Comparison of ENCODE assay signal across 8 cellular contexts in the genomic region with DNA sequence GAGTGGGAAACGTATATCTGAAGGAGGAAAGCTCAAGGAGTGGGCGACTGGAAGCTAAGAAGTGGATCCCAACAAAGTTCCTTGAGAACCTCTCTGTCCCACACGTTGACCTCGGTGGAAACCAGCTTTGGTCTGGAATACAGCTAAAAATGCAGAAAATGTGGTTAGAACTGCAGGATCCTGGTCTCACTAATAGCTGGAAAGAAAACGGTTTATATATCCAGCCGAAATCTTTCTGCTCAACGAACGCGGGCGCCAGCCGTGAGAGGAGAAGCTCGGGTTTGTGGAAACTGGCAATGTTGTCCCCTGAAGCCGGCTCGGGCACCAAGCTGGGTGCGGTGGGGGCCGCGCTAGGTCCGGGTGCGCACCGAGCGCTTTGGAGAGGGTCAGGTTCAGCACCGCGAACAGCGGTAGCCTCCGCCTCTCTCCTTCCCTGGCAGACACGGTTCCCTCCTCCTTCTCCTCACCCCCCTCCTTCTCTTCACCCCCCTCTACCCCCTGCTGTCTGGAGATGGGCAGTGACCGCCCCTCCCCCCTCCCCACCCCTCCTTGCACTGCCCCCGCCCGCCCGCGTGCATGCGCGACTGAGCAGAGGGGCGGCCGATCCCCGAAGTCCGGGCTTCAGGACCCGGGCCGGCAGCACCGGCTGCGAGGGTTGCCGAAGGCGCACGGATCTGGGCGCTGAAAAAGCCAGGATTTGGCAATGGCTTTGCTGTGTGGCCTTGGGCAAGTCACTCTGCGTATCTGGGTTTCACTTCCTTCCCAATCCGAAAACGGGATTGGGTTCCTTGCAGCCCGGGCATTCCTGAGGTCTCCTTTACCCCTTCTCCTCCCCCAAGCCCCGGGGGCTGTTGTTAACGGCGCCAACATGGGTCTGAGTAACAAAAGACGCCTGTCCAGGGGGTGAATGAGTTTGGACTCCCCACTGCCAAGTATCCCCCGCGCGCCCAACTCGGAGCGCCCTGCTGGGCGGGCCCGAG. TPM values are rescaled to one million over a fixed set of nuclear protein-coding genes. Genes with fewer than 3 reads are reported as not detected.
DNase-seq lines count a peak whose midpoint lies in the region; ATAC-seq and TF ChIP-seq lines count a peak whose summit lies in the region.

A gene with protein sequence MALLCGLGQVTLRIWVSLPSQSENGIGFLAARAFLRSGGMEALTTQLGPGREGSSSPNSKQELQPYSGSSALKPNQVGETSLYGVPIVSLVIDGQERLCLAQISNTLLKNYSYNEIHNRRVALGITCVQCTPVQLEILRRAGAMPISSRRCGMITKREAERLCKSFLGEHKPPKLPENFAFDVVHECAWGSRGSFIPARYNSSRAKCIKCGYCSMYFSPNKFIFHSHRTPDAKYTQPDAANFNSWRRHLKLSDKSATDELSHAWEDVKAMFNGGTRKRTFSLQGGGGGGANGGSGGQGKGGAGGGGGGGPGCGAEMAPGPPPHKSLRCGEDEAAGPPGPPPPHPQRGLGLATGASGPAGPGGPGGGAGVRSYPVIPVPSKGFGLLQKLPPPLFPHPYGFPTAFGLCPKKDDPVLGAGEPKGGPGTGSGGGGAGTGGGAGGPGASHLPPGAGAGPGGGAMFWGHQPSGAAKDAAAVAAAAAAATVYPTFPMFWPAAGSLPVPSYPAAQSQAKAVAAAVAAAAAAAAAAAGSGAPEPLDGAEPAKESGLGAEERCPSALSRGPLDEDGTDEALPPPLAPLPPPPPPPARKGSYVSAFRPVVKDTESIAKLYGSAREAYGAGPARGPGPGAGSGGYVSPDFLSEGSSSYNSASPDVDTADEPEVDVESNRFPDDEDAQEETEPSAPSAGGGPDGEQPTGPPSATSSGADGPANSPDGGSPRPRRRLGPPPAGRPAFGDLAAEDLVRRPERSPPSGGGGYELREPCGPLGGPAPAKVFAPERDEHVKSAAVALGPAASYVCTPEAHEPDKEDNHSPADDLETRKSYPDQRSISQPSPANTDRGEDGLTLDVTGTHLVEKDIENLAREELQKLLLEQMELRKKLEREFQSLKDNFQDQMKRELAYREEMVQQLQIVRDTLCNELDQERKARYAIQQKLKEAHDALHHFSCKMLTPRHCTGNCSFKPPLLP (plus strand): TSS at position 610 of the 980 bp plus-strand sequence. CDS start 94 bp downstream, at position 704.

- intact Hi-C loops in activated CD4-positive, alpha-beta T cell treated with anti-CD3 and anti-CD28 coated beads, Interleukin-2, amount 10 ng/mL, durations not matched to agents 24 days and 14 days (cut with micrococcal nuclease), result loop anchor here (5.0 kb wide), 1 partner anchor 283 kb away; a partner anchor contains a TSS
- intact Hi-C loops in activated B cell treated with CpG ODN at 0.5 μM for 24 hours (cut with micrococcal nuclease), result loop anchor here (1.0 kb wide), 2 partner anchors 7 to 42 kb away; no protein-coding TSS in a partner anchor
- intact Hi-C loops in left ventricle myocardium inferior (cut with micrococcal nuclease), result no loop called here
- intact Hi-C loops in ovary (cut with DNase I), result no loop called here

- WGBS in ovary, 3 donors, result 1 to 2% (median 1%) methylated on average over 47 to 60 of the region's 60 CpGs

- peaks cover 100% of the 10 kb centered on the region for H3K27me3 ChIP-seq in left ventricle myocardium inferior (ENCODE audit: low read depth)
- H3K27me3 ChIP-seq in effector memory CD4-positive, alpha-beta T cell (replicated peaks; ENCODE audit: control insufficient read depth, insufficient read depth, low read length, poor library complexity, severe bottlenecking), result peaks cover 94% of the 10 kb centered on the region
- H3K27me3 ChIP-seq in ovary, result peaks cover 40% of the 10 kb centered on the region

- H3K9me3 ChIP-seq in left ventricle myocardium inferior (replicated peaks) (no peaks in the 10 kb centered on the region), ovary (no peaks in the 10 kb centered on the region)
- H3K9me3 ChIP-seq in effector memory CD4-positive, alpha-beta T cell (ENCODE audit: control insufficient read depth, low read length), result no peaks in the 10 kb centered on the region

- POLR2A ChIA-PET in activated B cell treated with CpG ODN at 0.5 μM for 24 hours (lab: Charles Lee), result interaction anchor here (1.2 kb wide), 1 partner anchor 41 kb away, joined by 5 read pairs; no protein-coding TSS in a partner anchor

- TF ChIP-seq POLR2A in ovary (IDR thresholded peaks at IDR 0.05), result no peak

- H3K9me3 Mint-ChIP-seq in activated CD4-positive, alpha-beta T cell treated with anti-CD3 and anti-CD28 coated beads, Interleukin-2, amount 10 ng/mL, durations not matched to agents 24 days and 14 days, result peaks cover 3% of the 10 kb centered on the region
- no peaks in the 10 kb centered on the region for H3K9me3 Mint-ChIP-seq in activated B cell treated with CpG ODN at 0.5 μM for 24 hours

- DNase-seq in activated CD4-positive, alpha-beta T cell treated with anti-CD3 and anti-CD28 coated beads, Interleukin-2, amount 10 ng/mL, durations not matched to agents 24 days and 14 days, result peak; percentile 72
- no peak for DNase-seq in activated CD4-positive, alpha-beta T cell treated with anti-CD3 and anti-CD28 coated beads for 1 hour
- DNase-seq in activated B cell treated with CpG ODN at 0.5 μM for 24 hours, result no peak
- DNase-seq in left ventricle myocardium inferior, result no peak
- DNase-seq in stimulated activated CD8-positive, alpha-beta memory T cell treated with anti-CD3 and anti-CD28 coated beads, Interleukin-4, amount 100 ng/mL, for 48 hours, result peak; percentile 41
- no peak for DNase-seq in effector memory CD4-positive, alpha-beta T cell
- DNase-seq in ovary, result no peak

- no peak for ATAC-seq in activated B cell treated with CpG ODN at 0.5 μM for 24 hours (ENCODE audit: low read depth)
- ATAC-seq in GM21619 (IDR thresholded peaks at IDR 0.05; ENCODE audit: unreplicated experiment), result no peak

- peak within 1 kb of the TSS; percentile 40 for H3K4me3 Mint-ChIP-seq in activated CD4-positive, alpha-beta T cell treated with anti-CD3 and anti-CD28 coated beads, Interleukin-2, amount 10 ng/mL, durations not matched to agents 24 days and 14 days
- peak within 1 kb of the TSS; percentile 79 for H3K4me3 Mint-ChIP-seq in activated B cell treated with CpG ODN at 0.5 μM for 24 hours

- TF ChIP-seq CTCF in activated B cell treated with CpG ODN at 0.5 μM for 24 hours (IDR thresholded peaks at IDR 0.05) (no peak), left ventricle myocardium inferior (IDR thresholded peaks at IDR 0.05; ENCODE audit: borderline replicate concordance) (no peak), ovary (IDR thresholded peaks at IDR 0.05) (no peak)

- H3K27ac Mint-ChIP-seq in activated CD4-positive, alpha-beta T cell treated with anti-CD3 and anti-CD28 coated beads, Interleukin-2, amount 10 ng/mL, durations not matched to agents 24 days and 14 days, result peak within 1 kb of the TSS; percentile 85
- peak within 1 kb of the TSS; percentile 51 for H3K27ac Mint-ChIP-seq in activated B cell treated with CpG ODN at 0.5 μM for 24 hours

- no peak for TF ChIP-seq EP300 in ovary (IDR thresholded peaks at IDR 0.05)

- peaks cover 14% of the 10 kb centered on the region for H3K36me3 Mint-ChIP-seq in activated CD4-positive, alpha-beta T cell treated with anti-CD3 and anti-CD28 coated beads, Interleukin-2, amount 10 ng/mL, durations not matched to agents 24 days and 14 days (ENCODE audit: low read depth)
- H3K36me3 Mint-ChIP-seq in activated B cell treated with CpG ODN at 0.5 μM for 24 hours (ENCODE audit: low read depth), result peaks cover 2% of the 10 kb centered on the region

- H3K4me1 ChIP-seq in left ventricle myocardium inferior (peaks cover 90% of the 10 kb centered on the region), ovary (ENCODE audit: insufficient read depth) (peaks cover 3% of the 10 kb centered on the region)
- peaks cover 76% of the 10 kb centered on the region for H3K4me1 ChIP-seq in effector memory CD4-positive, alpha-beta T cell (ENCODE audit: control insufficient read depth, insufficient read depth, low read length, poor library complexity, severe bottlenecking)

- H3K4me1 Mint-ChIP-seq in activated CD4-positive, alpha-beta T cell treated with anti-CD3 and anti-CD28 coated beads, Interleukin-2, amount 10 ng/mL, durations not matched to agents 24 days and 14 days, result peaks cover 29% of the 10 kb centered on the region
- H3K4me1 Mint-ChIP-seq in activated B cell treated with CpG ODN at 0.5 μM for 24 hours, result peaks cover 58% of the 10 kb centered on the region

- CTCF ChIA-PET in activated B cell treated with CpG ODN at 0.5 μM for 24 hours (lab: Charles Lee), result interaction anchor here (1.0 to 2.9 kb wide), 9 partner anchors 10 to 879 kb away, joined by 3 to 19 read pairs (median 5); no protein-coding TSS in a partner anchor

- H3K27ac ChIP-seq in left ventricle myocardium inferior (replicated peaks) (no peak within 1 kb of the TSS), ovary (no peak within 1 kb of the TSS)
- no peak within 1 kb of the TSS for H3K27ac ChIP-seq in effector memory CD4-positive, alpha-beta T cell (ENCODE audit: insufficient read depth, low read length, poor library complexity, severe bottlenecking)

- H3K4me3 ChIP-seq in left ventricle myocardium inferior, result peak within 1 kb of the TSS; percentile 47
- H3K4me3 ChIP-seq in effector memory CD4-positive, alpha-beta T cell (ENCODE audit: insufficient read depth, low read depth, low read length, poor library complexity, severe bottlenecking), result no peak within 1 kb of the TSS
- H3K4me3 ChIP-seq in ovary, result no peak within 1 kb of the TSS

- H3K36me3 ChIP-seq in left ventricle myocardium inferior, result no peaks in the 10 kb centered on the region
- H3K36me3 ChIP-seq in effector memory CD4-positive, alpha-beta T cell (ENCODE audit: control insufficient read depth, insufficient read depth, low read length), result no peaks in the 10 kb centered on the region
- no peaks in the 10 kb centered on the region for H3K36me3 ChIP-seq in ovary

- peaks cover 73% of the 10 kb centered on the region for H3K27me3 Mint-ChIP-seq in activated CD4-positive, alpha-beta T cell treated with anti-CD3 and anti-CD28 coated beads, Interleukin-2, amount 10 ng/mL, durations not matched to agents 24 days and 14 days
- H3K27me3 Mint-ChIP-seq in activated B cell treated with CpG ODN at 0.5 μM for 24 hours, result peaks cover 52% of the 10 kb centered on the region

RNA-seq across cellular contexts. Expression of the gene that starts here (rescaled TPM):
- 0.09 and 0.14 TPM in 2 replicates for total RNA-seq in activated CD4-positive, alpha-beta T cell treated with anti-CD3 and anti-CD28 coated beads, Interleukin-2, amount 10 ng/mL, durations not matched to agents 24 days and 14 days
- total RNA-seq in activated B cell treated with CpG ODN at 0.5 μM for 24 hours (0.53 and 0.64 TPM in 2 replicates), left ventricle myocardium inferior (0.22 TPM), ovary (1 to 10 TPM in 2 of 7 donors, under 1 TPM in 5; 0.34 to 1.2 (median 0.92) TPM)
- under 1 TPM; 0.05 to 0.67 TPM for polyA plus RNA-seq in ovary

Comparison
In these comparisons a context has a peak if more than half of its experiments do, and no peak if none do; other contexts are left out.
1. Peak in DNase-seq in activated CD4-positive, alpha-beta T cell treated with anti-CD3 and anti-CD28 coated beads, Interleukin-2, amount 10 ng/mL, durations not matched to agents 24 days and 14 days; RNA of the gene not detected or under 1 TPM.
2. intact Hi-C loops: an anchor here in activated CD4-positive, alpha-beta T cell treated with anti-CD3 and anti-CD28 coated beads, Interleukin-2, amount 10 ng/mL, durations not matched to agents 24 days and 14 days (5.0 kb wide) and activated B cell treated with CpG ODN at 0.5 μM for 24 hours (1.0 kb wide); none called in left ventricle myocardium inferior and ovary.